Comparison of ENCODE assay signal across 1 cellular context in genomic region chr1:156727914-156728598, GRCh38.
TF ChIP-seq lines count a peak whose summit lies in the region.

Gene METTL25B (plus strand): TSS chr1:156728469. CDS start chr1:156729105, 636 bp downstream.

TF ChIP-seq in K562, 482 proteins besides CTCF, POLR2A, EP300 and RAD21 (continued from another document):
- no peak for TF ChIP-seq ZNF318 (IDR thresholded peaks at IDR 0.05; ENCODE audit: borderline replicate concordance in 1 of 2, low read depth in 1 of 2)
- TF ChIP-seq RCOR1 (IDR thresholded peaks at IDR 0.05; ENCODE audit: borderline replicate concordance in 1 of 2, low read depth in 2 of 2, low read length in 2 of 2) = no peak
- no peak for TF ChIP-seq ILK (tag; IDR thresholded peaks at IDR 0.05; ENCODE audit: borderline replicate concordance, low read depth)
- TF ChIP-seq CBX2 (IDR thresholded peaks at IDR 0.05; ENCODE audit: insufficient read depth, low read length, poor library complexity, severe bottlenecking) = no peak
- TF ChIP-seq HBP1 (CRISPR knock-in tag; IDR thresholded peaks at IDR 0.05) = no peak
- peak; percentile 63 for TF ChIP-seq PHF20 (IDR thresholded peaks at IDR 0.05; ENCODE audit: partially characterized antibody)
- TF ChIP-seq ZEB2 (IDR thresholded peaks at IDR 0.05) = no peak
- TF ChIP-seq SIN3A (IDR thresholded peaks at IDR 0.05; ENCODE audit: borderline replicate concordance in 2 of 2, control insufficient read depth in 1 of 2, low read depth in 2 of 2, low read length in 2 of 2) = peak in 1 of 2 experiments; percentile 72; a peak in 2 of 4 replicates
- peak; percentile 81; the same call in 1 of the 2 replicates for TF ChIP-seq EP400 (IDR thresholded peaks at IDR 0.05)
- TF ChIP-seq E2F6 (IDR thresholded peaks at IDR 0.05; ENCODE audit: borderline replicate concordance in 1 of 2, extremely low read depth in 1 of 2, insufficient read depth in 1 of 2, insufficient read length in 1 of 2, low read depth in 1 of 2, low read length in 1 of 2, poor library complexity in 1 of 2, severe bottlenecking in 1 of 2) = peak in 1 of 2 experiments; percentile 40
- peak; percentile 61; the same call in 1 of the 2 replicates for TF ChIP-seq ZNF12 (CRISPR knock-in tag; IDR thresholded peaks at IDR 0.05)
- no peak for TF ChIP-seq KAT7 (CRISPR knock-in tag; IDR thresholded peaks at IDR 0.05; ENCODE audit: borderline replicate concordance)
